ENCODE assay signal across 31 cellular contexts in the genomic region with DNA sequence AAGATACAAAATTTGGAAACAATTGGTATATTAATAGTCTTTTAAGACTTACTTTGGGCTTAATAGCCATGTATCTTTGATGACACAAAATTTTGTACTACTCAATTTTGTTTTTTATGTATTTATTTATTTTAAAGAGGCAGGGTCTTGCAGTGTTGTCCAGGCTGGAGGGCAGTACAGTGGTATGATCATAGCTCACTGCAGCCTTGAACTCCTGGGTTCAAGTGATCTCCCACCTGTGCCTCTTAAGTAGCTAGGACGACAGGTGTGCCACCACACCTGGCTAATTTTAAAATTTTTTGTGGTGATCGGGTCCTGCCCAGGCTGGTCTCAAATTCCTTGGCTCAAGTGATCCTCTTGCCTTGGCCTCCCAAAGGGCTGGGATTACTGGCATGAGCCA.
"Had no signal": no experiment of that assay in that cellular context is flagged by ENCODE, and none has a peak within 500 bp of the region (broad histone marks: within the 10 kb centered on the region; RNA-seq: fewer than 3 reads in every experiment).

No MANE protein-coding gene starts in this region.

- H3K4me3 ChIP-seq: ascending aorta, cardiac muscle cell, Peyer's patch, SJSA1 had no signal

- DNase-seq: activated CD4-positive, alpha-beta T cell treated with anti-CD3 and anti-CD28 coated beads, Interleukin-2, amount 10 ng/mL, durations not matched to agents 24 days and 14 days; activated CD4-positive, alpha-beta T cell treated with anti-CD3 and anti-CD28 coated beads, Interleukin-2, amount 50 U/mL, for 48 hours; activated CD8-positive, alpha-beta T cell treated with anti-CD3 and anti-CD28 coated beads, Interleukin-2, amount 10 ng/mL, durations not matched to agents 7 days and 5 days; activated gamma-delta T cell; activated naive CD4-positive, alpha-beta T cell treated with Interleukin-2 at 50 U/mL for 16 hours; activated naive CD8-positive, alpha-beta T cell treated with anti-CD3 and anti-CD28 coated beads, Interleukin-2, amount 10 ng/mL, durations not matched to agents 7 days and 5 days; activated T-cell treated with anti-CD3 and anti-CD28 coated beads, Interleukin-2, amount 50 U/mL, for 24 hours; amygdala; MM.1S; MV-4-11; NCI-H1092; NCI-H1436 treated with DMSO at 0.1 percent for 48 hours; NCI-H1694 treated with DMSO at 0.1 percent for 48 hours; NCI-H2029; NCI-H345; NCI-H524 treated with DMSO at 0.1 percent for 48 hours; NK-92 treated with Interleukin-12 subunit alpha and Interleukin-12 subunit beta, amount 100 ng/mL, for 24 hours; PC-3; Peyer's patch; RPMI8226; SHP77 treated with DMSO at 0.1 percent for 48 hours; T-cell; T-helper 17 cell had no signal

- H3K4me2 ChIP-seq: KMS-11 had no signal

- H3K9me3 Mint-ChIP-seq: activated CD4-positive, alpha-beta T cell treated with anti-CD3 and anti-CD28 coated beads, Interleukin-2, amount 10 ng/mL, durations not matched to agents 24 days and 14 days; activated naive CD4-positive, alpha-beta T cell treated with anti-CD3 and anti-CD28 coated beads, Interleukin-2, amount 50 U/mL, for 24 hours; activated naive CD8-positive, alpha-beta T cell treated with anti-CD3 and anti-CD28 coated beads, Interleukin-2, amount 10 ng/mL, durations not matched to agents 7 days and 5 days; activated T-cell treated with anti-CD3 and anti-CD28 coated beads, Interleukin-2, amount 50 U/mL, for 24 hours; activated T-helper 2 cell treated with anti-CD3 and anti-CD28 coated beads, Interferon-gamma antibody, Interleukin-2, Interleukin-4, amounts not matched to agents 10 μg/mL and 5 μg/mL and 100 μg/mL, durations not matched to agents 14 hours and 24 hours and 36 hours; T-cell had no signal

- H3K27me3 Mint-ChIP-seq: activated T-cell treated with anti-CD3 and anti-CD28 coated beads, Interleukin-2, amount 50 U/mL, for 24 hours; T-helper 17 cell had no signal

- H3K27me3 ChIP-seq: ascending aorta, cardiac muscle cell, Peyer's patch, SJSA1 had no signal

- H3K27ac Mint-ChIP-seq: activated CD4-positive, alpha-beta T cell treated with anti-CD3 and anti-CD28 coated beads, Interleukin-2, amount 10 ng/mL, durations not matched to agents 24 days and 14 days; activated CD8-positive, alpha-beta T cell treated with anti-CD3 and anti-CD28 coated beads, Interleukin-2, amount 10 ng/mL, durations not matched to agents 7 days and 5 days; activated naive CD4-positive, alpha-beta T cell treated with anti-CD3 and anti-CD28 coated beads, Interleukin-2, amount 50 U/mL, for 24 hours; activated naive CD8-positive, alpha-beta T cell treated with anti-CD3 and anti-CD28 coated beads, Interleukin-2, amount 10 ng/mL, durations not matched to agents 7 days and 5 days; activated T-cell treated with anti-CD3 and anti-CD28 coated beads, Interleukin-2, amount 50 U/mL, for 24 hours; activated T-helper 2 cell treated with anti-CD3 and anti-CD28 coated beads, Interferon-gamma antibody, Interleukin-2, Interleukin-4, amounts not matched to agents 10 μg/mL and 5 μg/mL and 100 μg/mL, durations not matched to agents 14 hours and 24 hours and 36 hours; T-cell; T-helper 17 cell had no signal

- H3K27ac ChIP-seq: ascending aorta, cardiac muscle cell, KMS-11, Peyer's patch, SJSA1, VCaP had no signal

- H3K36me3 ChIP-seq: ascending aorta, cardiac muscle cell, Peyer's patch, SJSA1 had no signal

- H3K9ac ChIP-seq: KMS-11 had no signal

- H3K36me3 Mint-ChIP-seq: activated naive CD4-positive, alpha-beta T cell treated with anti-CD3 and anti-CD28 coated beads, Interleukin-2, amount 50 U/mL, for 24 hours; activated naive CD8-positive, alpha-beta T cell treated with anti-CD3 and anti-CD28 coated beads, Interleukin-2, amount 10 ng/mL, durations not matched to agents 7 days and 5 days; T-cell had no signal

- H3K4me3 Mint-ChIP-seq: activated CD4-positive, alpha-beta T cell treated with anti-CD3 and anti-CD28 coated beads, Interleukin-2, amount 10 ng/mL, durations not matched to agents 24 days and 14 days; activated CD8-positive, alpha-beta T cell treated with anti-CD3 and anti-CD28 coated beads, Interleukin-2, amount 10 ng/mL, durations not matched to agents 7 days and 5 days; activated naive CD4-positive, alpha-beta T cell treated with anti-CD3 and anti-CD28 coated beads, Interleukin-2, amount 50 U/mL, for 24 hours; activated naive CD8-positive, alpha-beta T cell treated with anti-CD3 and anti-CD28 coated beads, Interleukin-2, amount 10 ng/mL, durations not matched to agents 7 days and 5 days; activated T-cell treated with anti-CD3 and anti-CD28 coated beads, Interleukin-2, amount 50 U/mL, for 24 hours; T-cell; T-helper 17 cell had no signal

- H3K9me3 ChIP-seq: ascending aorta, Peyer's patch, SJSA1 had no signal

- ATAC-seq: activated CD8-positive, alpha-beta T cell treated with anti-CD3 and anti-CD28 coated beads, Interleukin-2, amount 10 ng/mL, durations not matched to agents 7 days and 5 days; PC-3; SK-N-SH treated with all-trans-retinoic acid at 6 μM for 48 hours; T-cell; T-helper 17 cell had no signal
